In genomic region chr15:68614621-68615035, GRCh38 we compare ENCODE assay signal across 13 cellular contexts. TPM values are rescaled to one million over a fixed set of nuclear protein-coding genes. Genes with fewer than 3 reads are reported as not detected.
DNase-seq lines count a peak whose midpoint lies in the region; ATAC-seq and TF ChIP-seq lines count a peak whose summit lies in the region.
"Had no signal": no experiment of that assay in that cellular context is flagged by ENCODE, and none has a peak within 500 bp of the region (broad histone marks: within the 10 kb centered on the region; RNA-seq: fewer than 3 reads in every experiment).

No MANE protein-coding gene starts in this region.

- H3K4me3 Mint-ChIP-seq in endothelial cell (ENCODE audit: unreplicated experiment) = peak overlapping the region; percentile 17
- H3K4me3 Mint-ChIP-seq in activated CD4-positive, alpha-beta memory T cell treated with anti-CD3 and anti-CD28 coated beads for 36 hours = no peak overlapping the region

- POLR2A ChIA-PET in activated CD4-positive, alpha-beta memory T cell treated with anti-CD3 and anti-CD28 coated beads for 36 hours (lab: Charles Lee) = no interaction called here

- no peak overlapping the region for H3K9ac ChIP-seq in smooth muscle cell (ENCODE audit: low read depth)

- H3K27ac ChIP-seq in smooth muscle cell (ENCODE audit: low read depth) = no peak overlapping the region
- H3K27ac ChIP-seq: psoas muscle had no signal

- peak overlapping the region; percentile 77 for H2AFZ ChIP-seq in smooth muscle cell (ENCODE audit: low read depth)

- peaks cover 84% of the 10 kb centered on the region for H3K4me1 Mint-ChIP-seq in endothelial cell (ENCODE audit: unreplicated experiment)
- no peaks in the 10 kb centered on the region for H3K4me1 Mint-ChIP-seq in activated CD4-positive, alpha-beta memory T cell treated with anti-CD3 and anti-CD28 coated beads for 36 hours (ENCODE audit: low read depth)

- no peaks in the 10 kb centered on the region for H3K9me3 ChIP-seq in smooth muscle cell (replicated peaks; ENCODE audit: low read depth)
- H3K9me3 ChIP-seq: psoas muscle had no signal

- H3K4me3 ChIP-seq in smooth muscle cell = no peak overlapping the region
- H3K4me3 ChIP-seq: K562, psoas muscle had no signal

- CTCF ChIA-PET in activated CD4-positive, alpha-beta memory T cell treated with anti-CD3 and anti-CD28 coated beads for 36 hours (lab: Charles Lee) = no interaction called here

- peaks cover 2% of the 10 kb centered on the region for H3K27me3 Mint-ChIP-seq in endothelial cell (ENCODE audit: unreplicated experiment)
- peaks cover 2% of the 10 kb centered on the region for H3K27me3 Mint-ChIP-seq in activated CD4-positive, alpha-beta memory T cell treated with anti-CD3 and anti-CD28 coated beads for 36 hours

- no peaks in the 10 kb centered on the region for H3K9me3 Mint-ChIP-seq in endothelial cell (ENCODE audit: unreplicated experiment)
- no peaks in the 10 kb centered on the region for H3K9me3 Mint-ChIP-seq in activated CD4-positive, alpha-beta memory T cell treated with anti-CD3 and anti-CD28 coated beads for 36 hours

- no peaks in the 10 kb centered on the region for H4K20me1 ChIP-seq in smooth muscle cell (ENCODE audit: low read depth)

- H3K4me1 ChIP-seq in smooth muscle cell (ENCODE audit: low read depth) = peaks cover 10% of the 10 kb centered on the region
- H3K4me1 ChIP-seq: psoas muscle had no signal

- H3K79me2 ChIP-seq in smooth muscle cell (ENCODE audit: low read depth) = no peaks in the 10 kb centered on the region

- WGBS in smooth muscle cell (ENCODE audit: low lambda C conversion rate) = 45% methylated on average over 12 of the region's 12 CpGs

- H3F3A ChIP-seq in smooth muscle cell (ENCODE audit: low read depth) = no peaks in the 10 kb centered on the region

- ATAC-seq in left lobe of liver (peak; percentile 46), GM19023 (IDR thresholded peaks at IDR 0.05; ENCODE audit: unreplicated experiment) (no peak)
- ATAC-seq: K562 had no signal

- H3K27ac Mint-ChIP-seq in endothelial cell (ENCODE audit: unreplicated experiment) = peak overlapping the region; percentile 79
- H3K27ac Mint-ChIP-seq in activated CD4-positive, alpha-beta memory T cell treated with anti-CD3 and anti-CD28 coated beads for 36 hours = no peak overlapping the region

- no peaks in the 10 kb centered on the region for H3K27me3 ChIP-seq in smooth muscle cell (ENCODE audit: low read depth)

- H3K36me3 ChIP-seq in smooth muscle cell (ENCODE audit: low read depth) = no peaks in the 10 kb centered on the region

- intact Hi-C loops in activated CD4-positive, alpha-beta memory T cell treated with anti-CD3 and anti-CD28 coated beads for 36 hours (cut with micrococcal nuclease) = no loop called here

- peak overlapping the region; percentile 37 for H3K4me2 ChIP-seq in smooth muscle cell

- H3K36me3 Mint-ChIP-seq in endothelial cell (ENCODE audit: low read depth, unreplicated experiment) = no peaks in the 10 kb centered on the region
- H3K36me3 Mint-ChIP-seq in activated CD4-positive, alpha-beta memory T cell treated with anti-CD3 and anti-CD28 coated beads for 36 hours = no peaks in the 10 kb centered on the region

- DNase-seq in NCI-H82 (lab: John Stamatoyannopoulos, UW) (peak; percentile 83), endothelial cell (ENCODE audit: low spot score) (peak; percentile 72), left lobe of liver (ENCODE audit: low spot score) (no peak), smooth muscle cell (lab: John Stamatoyannopoulos, UW; ENCODE audit: unreplicated experiment) (no peak)
- DNase-seq in activated naive CD4-positive, alpha-beta T cell treated with anti-CD3 and anti-CD28 coated beads, Interleukin-2, amount 50 U/mL, for 16 hours = no peak
- DNase-seq in activated CD4-positive, alpha-beta memory T cell treated with anti-CD3 and anti-CD28 coated beads for 36 hours = no peak
- no peak for DNase-seq in activated T-cell treated with anti-CD3 and anti-CD28 coated beads, Interleukin-2, amount 50 U/mL, for 1 hour
- DNase-seq: Calu3; central memory CD4-positive, alpha-beta T cell had no signal

- TF ChIP-seq CTCF in endothelial cell (IDR thresholded peaks at IDR 0.05; ENCODE audit: unreplicated experiment) (no peak), smooth muscle cell (IDR thresholded peaks at IDR 0.05; ENCODE audit: borderline replicate concordance, insufficient read depth, poor library complexity, severe bottlenecking) (no peak)

RNA-seq across cellular contexts. Expression of gene CORO2B, which starts 35.8 kb away (rescaled TPM):
- 71.7 TPM for total RNA-seq in endothelial cell (ENCODE audit: unreplicated experiment)
- total RNA-seq in left lobe of liver = 0.35 TPM
- 0.27 and 0.49 TPM in 2 replicates for total RNA-seq in smooth muscle cell
- 0.40 and 0.47 TPM in 2 replicates for polyA plus RNA-seq in smooth muscle cell
- total RNA-seq in activated CD4-positive, alpha-beta memory T cell treated with anti-CD3 and anti-CD28 coated beads for 36 hours = under 1 TPM; 0.07 to 0.19 TPM
- total RNA-seq: K562, NCI-H460 had no signal
- polyA plus RNA-seq: K562 had no signal

Comparison
In these comparisons a context has a peak if more than half of its experiments do, and no peak if none do; other contexts are left out.
1. DNase-seq: peak in NCI-H82 (single experiment) and endothelial cell (single experiment); none in left lobe of liver (single experiment), smooth muscle cell (single experiment), activated naive CD4-positive, alpha-beta T cell treated with anti-CD3 and anti-CD28 coated beads, Interleukin-2, amount 50 U/mL, for 16 hours (single experiment), activated CD4-positive, alpha-beta memory T cell treated with anti-CD3 and anti-CD28 coated beads for 36 hours (single experiment) and activated T-cell treated with anti-CD3 and anti-CD28 coated beads, Interleukin-2, amount 50 U/mL, for 1 hour (single experiment).
2. RNA of gene CORO2B, which starts 35.8 kb away (total RNA-seq): 71.7 TPM in endothelial cell (single experiment); 0.27 to 0.49 TPM in smooth muscle cell, 0.35 TPM in left lobe of liver (single experiment) and 0.07 to 0.19 TPM in activated CD4-positive, alpha-beta memory T cell treated with anti-CD3 and anti-CD28 coated beads for 36 hours; every median in the first group is over 10 times any median in the second.